Comparison of ENCODE assay signal across 8 cellular contexts in the genomic region with DNA sequence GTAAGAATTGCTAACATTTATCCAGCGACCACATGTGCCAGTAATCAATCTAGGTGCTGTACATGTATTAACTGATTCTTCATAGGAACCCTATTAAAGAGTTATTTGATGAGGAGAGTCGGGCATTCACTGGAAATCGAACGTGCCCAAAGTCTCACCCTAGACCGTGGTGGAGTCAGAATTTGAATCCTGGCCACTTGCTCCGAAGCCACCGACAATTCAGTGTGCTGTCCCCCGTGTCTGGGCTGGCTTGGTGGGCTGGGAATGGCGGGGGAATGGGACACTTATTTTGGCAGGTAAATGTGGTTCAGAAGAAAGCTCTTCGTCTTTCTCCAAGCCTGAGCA. TPM values are rescaled to one million over a fixed set of nuclear protein-coding genes. Genes with fewer than 3 reads are reported as not detected.
DNase-seq lines count a peak whose midpoint lies in the region; ATAC-seq and TF ChIP-seq lines count a peak whose summit lies in the region.

No MANE protein-coding gene starts in this region.

- H3K27me3 Mint-ChIP-seq in T-cell = no peaks in the 10 kb centered on the region

- WGBS in sigmoid colon, 2 donors = 26 to 29% methylated on average over 10 of the region's 10 CpGs

- H3K4me3 ChIP-seq in GM12875 (ENCODE audit: low read depth, low read length) = peak overlapping the region; percentile 79
- H3K4me3 ChIP-seq in fibroblast of the aortic adventitia (ENCODE audit: low read depth, low read length) = peak overlapping the region; percentile 82
- peak overlapping the region; percentile 64 to 90 (median 81) for H3K4me3 ChIP-seq in sigmoid colon

- peak overlapping the region; percentile 78 to 95 (median 79) for H3K4me3 Mint-ChIP-seq in T-cell

- TF ChIP-seq CTCF in GM12875 (IDR thresholded peaks at IDR 0.05; ENCODE audit: borderline replicate concordance, insufficient read depth, low read depth, low read length) = no peak
- no peak for TF ChIP-seq CTCF in fibroblast of the aortic adventitia (IDR thresholded peaks at IDR 0.05; ENCODE audit: insufficient read depth, low read length)
- TF ChIP-seq CTCF in sigmoid colon (IDR thresholded peaks at IDR 0.05) = no peak

- peaks cover 17 to 31% (median 23%) of the 10 kb centered on the region in 3 donors for H3K4me1 Mint-ChIP-seq in T-cell

- H3K27ac Mint-ChIP-seq in T-cell = peak overlapping the region; percentile 49 to 78

- no peak for TF ChIP-seq POLR2A in sigmoid colon (IDR thresholded peaks at IDR 0.05)

- H3K27ac ChIP-seq in sigmoid colon = peak overlapping the region; percentile 86 to 93 (median 89)

- POLR2A ChIA-PET in T-cell (lab: Charles Lee) = interaction anchor here (0.5 to 0.7 kb wide), 2 partner anchors 11 to 155 kb away, joined by 3 to 5 read pairs; no protein-coding TSS in a partner anchor

- no peak for ATAC-seq in T-cell (replicated peaks in 1 of 4)
- ATAC-seq in HG03097 (IDR thresholded peaks at IDR 0.05; ENCODE audit: low FRiP score, unreplicated experiment) = no peak
- no peak for ATAC-seq in GM18907 (IDR thresholded peaks at IDR 0.05; ENCODE audit: unreplicated experiment)

- H3K9me3 ChIP-seq in sigmoid colon = no peaks in the 10 kb centered on the region

- intact Hi-C loops in sigmoid colon (cut with DNase I) = loop anchor here (5.0 to 10.0 kb wide), 3 partner anchors 71 to 218 kb away; no protein-coding TSS in a partner anchor

- no peaks in the 10 kb centered on the region for H3K9me3 Mint-ChIP-seq in T-cell

- TF ChIP-seq EP300 in sigmoid colon (IDR thresholded peaks at IDR 0.05) = no peak

- no peak for DNase-seq in T-cell
- no peak for DNase-seq in fibroblast of the aortic adventitia (ENCODE audit: low read depth)
- no peak for DNase-seq in sigmoid colon
- DNase-seq in stimulated activated CD4-positive, alpha-beta T cell treated with anti-CD3 and anti-CD28 coated beads, Interleukin-2, amount 100 ng/mL, for 48 hours = no peak
- DNase-seq in NCI-H2029 treated with DMSO at 0.1 percent for 48 hours (lab: John Stamatoyannopoulos, UW) = no peak

- CTCF ChIA-PET in T-cell (lab: Charles Lee) = interaction anchor here (0.6 to 2.7 kb wide), 12 partner anchors 9 to 438 kb away, joined by 3 to 16 read pairs (median 4); no protein-coding TSS in a partner anchor

- no peaks in the 10 kb centered on the region for H3K36me3 Mint-ChIP-seq in T-cell

- no peaks in the 10 kb centered on the region for H3K36me3 ChIP-seq in sigmoid colon

- peaks cover 0 to 38% (median 28%) of the 10 kb centered on the region in 4 donors for H3K4me1 ChIP-seq in sigmoid colon

- H3K27me3 ChIP-seq in sigmoid colon = no peaks in the 10 kb centered on the region

RNA-seq across cellular contexts. Expression of a gene that starts 0.7 kb away (rescaled TPM):
- total RNA-seq in T-cell (10 to 100 TPM; 26.8 to 35.8 (median 27.6) TPM), fibroblast of the aortic adventitia (ENCODE audit: low replicate concordance) (19.4 and 45.9 TPM in 2 replicates), sigmoid colon (10 to 100 TPM; 13.8 to 25.8 (median 18.9) TPM)
- polyA plus RNA-seq in sigmoid colon = 10 to 100 TPM in 1 of 3 donors, 1 to 10 TPM in 2; 4.2 to 21.2 (median 8.8) TPM
